In the genomic region with DNA sequence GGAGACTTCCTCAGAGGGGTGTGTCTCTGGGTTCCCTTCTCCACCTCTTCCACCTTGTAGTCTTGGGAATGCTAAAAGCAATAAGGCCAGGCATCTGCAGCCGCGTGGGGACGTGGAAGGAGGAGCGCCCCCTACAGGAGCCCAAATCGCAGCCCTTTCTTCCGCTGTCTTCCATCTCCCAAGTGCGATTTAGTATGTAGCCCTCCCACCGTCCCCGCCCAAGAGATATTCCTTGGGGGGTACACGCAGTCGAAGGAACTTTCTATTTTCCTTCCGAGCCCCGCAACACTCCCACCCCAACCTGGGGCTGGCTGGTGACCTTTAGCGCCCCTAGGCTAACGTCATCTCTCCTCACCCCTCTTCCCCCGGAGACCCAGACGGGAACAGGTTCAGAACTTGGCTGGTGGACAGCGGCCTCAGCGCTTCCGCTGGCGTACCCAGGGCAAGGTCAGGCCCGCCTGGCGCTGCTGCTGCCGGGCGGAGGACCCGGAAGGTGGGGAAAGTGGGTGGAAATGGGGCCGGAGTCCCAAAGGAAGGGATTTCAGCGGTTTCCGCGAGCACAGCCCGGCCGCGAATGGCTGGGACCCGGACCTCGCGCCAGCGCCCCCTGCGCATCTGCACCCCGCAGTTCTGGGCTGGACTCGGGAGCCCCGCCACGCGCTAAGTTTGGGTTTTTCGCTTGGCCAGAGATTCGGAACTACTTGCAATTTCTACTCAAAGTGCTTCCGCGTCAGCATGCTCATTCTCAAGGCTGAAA, we compare ENCODE assay signal across 8 cellular contexts. TPM values are rescaled to one million over a fixed set of nuclear protein-coding genes. Genes with fewer than 3 reads are reported as not detected.
A peak's percentile ranks its signal among the peaks of the same experiment; 100 is the strongest.
DNase-seq lines count a peak whose midpoint lies in the region; ATAC-seq, FAIRE-seq and TF ChIP-seq lines count a peak whose summit lies in the region.

No MANE protein-coding gene starts in this region.

- H3K27me3 ChIP-seq in KMS-11 (ENCODE audit: insufficient read depth, low read depth) (no peaks in the 10 kb centered on the region), duodenal mucosa (ENCODE audit: control insufficient read depth in 1 of 2, insufficient read depth in 2 of 2, low read length in 2 of 2) (peaks cover 38 to 47% of the 10 kb centered on the region in 2 donors), HepG2 (ENCODE audit: control insufficient read depth in 1 of 2, insufficient read depth in 2 of 2, low read length in 2 of 2) (peaks cover 0 to 21% of the 10 kb centered on the region in 2 experiments; a peak in 1 of 5 replicates)

- intact Hi-C loops in HepG2 (cut with micrococcal nuclease; ENCODE audit: unreplicated experiment), result no loop called here

- H2AFZ ChIP-seq in KMS-11 (ENCODE audit: low read depth) (peak overlapping the region; percentile 71; the same call in 1 of the 2 replicates), HepG2 (ENCODE audit: low read length) (peak overlapping the region; percentile 63)

- TF ChIP-seq EP300 in HepG2 (IDR thresholded peaks at IDR 0.05; ENCODE audit: low read depth in 2 of 2, low read length in 2 of 2) (no peak), HepG2 (CRISPR knock-in tag; IDR thresholded peaks at IDR 0.05; ENCODE audit: borderline replicate concordance) (no peak)

- H4K20me1 ChIP-seq in KMS-11 (ENCODE audit: insufficient read depth) (no peaks in the 10 kb centered on the region), HepG2 (ENCODE audit: insufficient read depth, low read length) (no peaks in the 10 kb centered on the region)

- ATAC-seq in GM21526 (IDR thresholded peaks at IDR 0.05; ENCODE audit: low FRiP score, unreplicated experiment), result peak; percentile 42
- peak; percentile 97 for ATAC-seq in HepG2

- DNase-seq in EL, result peak; percentile 47
- DNase-seq in SK-N-MC (ENCODE audit: low read depth, low spot score), result no peak
- peak; percentile 25 for DNase-seq in HepG2 (ENCODE audit: low spot score)
- peak; percentile 24 for DNase-seq in stimulated activated CD8-positive, alpha-beta memory T cell treated with anti-CD3 and anti-CD28 coated beads, Interleukin-4, amount 100 ng/mL, for 24 hours (ENCODE audit: low read depth)
- DNase-seq in effector CD8-positive, alpha-beta T cell (lab: John Stamatoyannopoulos, UW), result no peak

- no peak overlapping the region for H3K4me3 ChIP-seq in KMS-11 (IDR thresholded peaks at IDR 0.05; ENCODE audit: insufficient read depth, low read depth, low read length)
- peak overlapping the region; percentile 96 for H3K4me3 ChIP-seq in SK-N-MC
- peak overlapping the region; percentile 82 to 85 for H3K4me3 ChIP-seq in duodenal mucosa (ENCODE audit: low read depth in 1 of 2, low read length in 2 of 2)
- peak overlapping the region; percentile 62 to 75 (median 71) for H3K4me3 ChIP-seq in HepG2 (replicated peaks in 1 of 3; ENCODE audit: insufficient read depth in 1 of 3, low read depth in 2 of 3, low read length in 3 of 3)

- no peak for TF ChIP-seq RAD21 in HepG2 (CRISPR knock-in tag; IDR thresholded peaks at IDR 0.05)

- in situ Hi-C loops in HepG2 (cut with HindIII; ENCODE audit: extremely low pct_ligation_motif_present, low pct_unique_long_range_greater_than_20kb), result no loop called here

- TF ChIP-seq CTCF in KMS-11 (conservative IDR thresholded peaks at IDR 0.05; ENCODE audit: low read depth, low read length), result peak; percentile 69
- no peak for TF ChIP-seq CTCF in HepG2 (CRISPR knock-in tag; IDR thresholded peaks at IDR 0.05)

- H3K4me2 ChIP-seq in KMS-11 (peak overlapping the region; percentile 86), HepG2 (ENCODE audit: low read depth, low read length) (peak overlapping the region; percentile 88)

- H3K4me1 ChIP-seq in KMS-11 (ENCODE audit: low read depth, poor library complexity, severe bottlenecking) (peaks cover 29% of the 10 kb centered on the region), duodenal mucosa (ENCODE audit: control insufficient read depth in 1 of 2, insufficient read depth in 2 of 2, low read length in 2 of 2) (peaks cover 5 to 17% of the 10 kb centered on the region in 2 donors), HepG2 (ENCODE audit: insufficient read depth, low read length) (no peaks in the 10 kb centered on the region; the same call in 1 of the 2 replicates)

- H3K27ac ChIP-seq in KMS-11 (peak overlapping the region; percentile 85), SK-N-MC (no peak overlapping the region), duodenal mucosa (ENCODE audit: low read depth, low read length) (no peak overlapping the region), HepG2 (ENCODE audit: extremely low read length, insufficient read depth, low read length) (no peak overlapping the region)

- H3K9ac ChIP-seq in KMS-11 (peak overlapping the region; percentile 80), SK-N-MC (ENCODE audit: insufficient read length) (peak overlapping the region; percentile 52), duodenal mucosa (ENCODE audit: low read depth in 1 of 2, low read length in 2 of 2) (peak overlapping the region; percentile 25 to 38), HepG2 (ENCODE audit: insufficient read depth, low read depth, low read length) (no peak overlapping the region)

- H3K79me2 ChIP-seq in KMS-11 (ENCODE audit: insufficient read depth, low read depth), result no peaks in the 10 kb centered on the region
- H3K79me2 ChIP-seq in HepG2 (ENCODE audit: insufficient read depth, low read length), result no peaks in the 10 kb centered on the region

- H3K36me3 ChIP-seq in KMS-11 (ENCODE audit: insufficient read depth) (no peaks in the 10 kb centered on the region), SK-N-MC (ENCODE audit: insufficient read depth, low read length) (no peaks in the 10 kb centered on the region), duodenal mucosa (ENCODE audit: control insufficient read depth in 1 of 2, insufficient read depth in 2 of 2, low read length in 2 of 2) (no peaks in the 10 kb centered on the region), HepG2 (replicated peaks in 1 of 2; ENCODE audit: control insufficient read depth in 1 of 2, insufficient read depth in 2 of 2, low read length in 2 of 2) (no peaks in the 10 kb centered on the region)

- TF ChIP-seq POLR2A in HepG2 (IDR thresholded peaks at IDR 0.05; ENCODE audit: insufficient read depth in 1 of 2, low read depth in 2 of 2, low read length in 2 of 2), result no peak

- CTCF ChIA-PET in HepG2 (lab: Yijun Ruan, JAX; ENCODE audit: low intra/inter-chr PET ratio, low total read pairs), result no interaction called here

- WGBS in HepG2 (ENCODE audit: low lambda C conversion rate), result 19% methylated on average over 24 of the region's 47 CpGs

- POLR2A ChIA-PET in HepG2 (lab: Yijun Ruan, JAX), result interaction anchor here (1.1 kb wide), 1 partner anchor 198 kb away, joined by 6 read pairs; a partner anchor contains a TSS

- no TSS peak for BruUV-seq in HepG2 (replicated peaks; lab: Mats Ljungman, UMichigan)

- FAIRE-seq in HepG2 (lab: Jason Lieb, UNC), result no peak

- H3K9me3 ChIP-seq in SK-N-MC (ENCODE audit: low read depth, low read length) (no peaks in the 10 kb centered on the region), duodenal mucosa (ENCODE audit: control insufficient read depth in 1 of 2, low read length in 2 of 2) (no peaks in the 10 kb centered on the region), HepG2 (ENCODE audit: low read length) (no peaks in the 10 kb centered on the region)

TF ChIP-seq in HepG2, 621 proteins besides CTCF, POLR2A, EP300 and RAD21 (continues in another document):
- TF ChIP-seq HNRNPLL (IDR thresholded peaks at IDR 0.05; ENCODE audit: low read depth, low read length, poor library complexity, severe bottlenecking) (peak; percentile 68), ZNF839 (CRISPR knock-in tag; IDR thresholded peaks at IDR 0.05; ENCODE audit: borderline replicate concordance) (peak; percentile 64; the same call in 1 of the 2 replicates), ZSCAN9 (CRISPR knock-in tag; IDR thresholded peaks at IDR 0.05; ENCODE audit: borderline replicate concordance) (peak; percentile 91), PRMT3 (CRISPR knock-in tag; IDR thresholded peaks at IDR 0.05; ENCODE audit: borderline replicate concordance, low read depth) (no peak)
- TF ChIP-seq, protein P1, sequence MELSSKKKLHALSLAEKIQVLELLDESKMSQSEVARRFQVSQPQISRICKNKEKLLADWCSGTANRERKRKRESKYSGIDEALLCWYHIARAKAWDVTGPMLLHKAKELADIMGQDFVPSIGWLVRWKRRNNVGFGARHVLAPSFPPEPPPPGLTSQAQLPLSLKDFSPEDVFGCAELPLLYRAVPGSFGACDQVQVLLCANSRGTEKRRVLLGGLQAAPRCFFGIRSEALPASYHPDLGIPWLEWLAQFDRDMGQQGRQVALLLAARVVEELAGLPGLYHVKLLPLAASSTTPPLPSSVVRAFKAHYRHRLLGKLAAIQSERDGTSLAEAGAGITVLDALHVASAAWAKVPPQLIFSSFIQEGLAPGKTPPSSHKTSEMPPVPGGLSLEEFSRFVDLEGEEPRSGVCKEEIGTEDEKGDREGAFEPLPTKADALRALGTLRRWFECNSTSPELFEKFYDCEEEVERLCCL (CRISPR knock-in tag; IDR thresholded peaks at IDR 0.05; ENCODE audit: borderline replicate concordance), result no peak
- TF ChIP-seq, protein P2, sequence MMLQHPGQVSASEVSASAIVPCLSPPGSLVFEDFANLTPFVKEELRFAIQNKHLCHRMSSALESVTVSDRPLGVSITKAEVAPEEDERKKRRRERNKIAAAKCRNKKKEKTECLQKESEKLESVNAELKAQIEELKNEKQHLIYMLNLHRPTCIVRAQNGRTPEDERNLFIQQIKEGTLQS (CRISPR knock-in tag; IDR thresholded peaks at IDR 0.05), result 0 out of 2 replicates have a peak, but pooled peaks have one; percentile 54

RNA-seq across cellular contexts. Expression of a gene that starts 2.1 kb away (rescaled TPM):
- not detected in 2 replicates for total RNA-seq in HepG2 (2016; rRNA removed; fragmentation: Illumina TruSeq; extraction: Trizol)
- total RNA-seq in HepG2 (2016; cell fraction: cytosol; rRNA removed; fragmentation: Illumina TruSeq; extraction: Trizol; ENCODE audit: low read depth), result not detected in 2 replicates
- not detected in 2 replicates for total RNA-seq in HepG2 (2016; cell fraction: insoluble cytoplasmic fraction; rRNA removed; fragmentation: Illumina TruSeq; extraction: Trizol)
- total RNA-seq in HepG2 (2016; cell fraction: membrane; rRNA removed; fragmentation: Illumina TruSeq; extraction: Trizol), result not detected in 2 replicates
- not detected in 2 replicates for total RNA-seq in HepG2 (2016; cell fraction: nucleus; rRNA removed; fragmentation: Illumina TruSeq; extraction: Trizol)
- not detected in 2 replicates for polyA plus RNA-seq in HepG2 (2011; rRNA removed)
- not detected in 2 replicates for polyA plus RNA-seq in HepG2 (2011; cell fraction: cytosol; rRNA removed)
- not detected in 2 replicates for polyA plus RNA-seq in HepG2 (2011; cell fraction: nucleus; rRNA removed)
- polyA plus RNA-seq in HepG2 (2012), result not detected in 2 replicates
- polyA plus RNA-seq in HepG2 (2016; cell fraction: cytosol; fragmentation: Illumina TruSeq; extraction: Trizol; ENCODE audit: low read depth), result not detected in 2 replicates
- not detected in 2 replicates for polyA plus RNA-seq in HepG2 (2016; cell fraction: insoluble cytoplasmic fraction; fragmentation: Illumina TruSeq; extraction: Trizol; ENCODE audit: low read depth)
- not detected in 2 replicates for polyA plus RNA-seq in HepG2 (2016; cell fraction: membrane; fragmentation: Illumina TruSeq; extraction: Trizol; ENCODE audit: low read depth)
- not detected in 2 replicates for polyA plus RNA-seq in HepG2 (2016; cell fraction: nucleus; fragmentation: Illumina TruSeq; extraction: Trizol; ENCODE audit: insufficient read depth, low read depth)
- not detected in 2 replicates for polyA minus RNA-seq in HepG2 (2011; rRNA and poly(A)+ RNA removed; ENCODE audit: low replicate concordance)
- polyA minus RNA-seq in HepG2 (2011; cell fraction: cytosol; rRNA and poly(A)+ RNA removed), result not detected in 2 replicates
- not detected in 2 replicates for polyA minus RNA-seq in HepG2 (2011; cell fraction: nucleus; rRNA and poly(A)+ RNA removed)

Comparison
In these comparisons a context has a peak if more than half of its experiments do, and no peak if none do; other contexts are left out.
1. DNase-seq: peak in EL (single experiment), HepG2 (single experiment) and stimulated activated CD8-positive, alpha-beta memory T cell treated with anti-CD3 and anti-CD28 coated beads, Interleukin-4, amount 100 ng/mL, for 24 hours (single experiment); none in SK-N-MC (single experiment) and effector CD8-positive, alpha-beta T cell (single experiment).